In the genomic region with DNA sequence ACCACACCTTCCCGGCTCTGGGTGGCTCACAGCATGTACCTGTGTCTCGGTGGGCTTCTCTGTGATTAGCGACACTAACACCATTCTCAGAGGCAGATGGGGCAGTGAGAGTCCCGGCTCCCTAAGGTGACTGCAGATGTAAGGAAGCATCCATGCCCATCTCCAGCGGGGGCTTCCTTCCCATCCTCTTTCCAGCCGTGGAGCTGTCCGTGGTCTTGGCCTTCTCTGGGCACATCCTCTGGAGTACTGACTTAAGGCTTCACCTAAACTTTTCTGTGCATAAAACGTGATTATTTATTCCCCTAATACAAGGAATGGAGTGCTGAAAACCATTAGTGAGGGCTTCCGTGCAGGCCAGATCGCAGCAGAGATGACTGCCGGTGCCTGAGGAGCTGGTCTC, we compare ENCODE assay signal across 31 cellular contexts.
"Had no signal": no experiment of that assay in that cellular context is flagged by ENCODE, and none has a peak within 500 bp of the region (broad histone marks: within the 10 kb centered on the region; RNA-seq: fewer than 3 reads in every experiment).

No MANE protein-coding gene starts in this region.

- H3K27ac ChIP-seq: ascending aorta, cardiac muscle cell, PC-9, RWPE1 had no signal

- H3K27me3 ChIP-seq: ascending aorta, cardiac muscle cell had no signal

- H3K4me3 Mint-ChIP-seq: activated CD4-positive, alpha-beta memory T cell treated with anti-CD3 and anti-CD28 coated beads for 36 hours; activated naive CD4-positive, alpha-beta T cell treated with anti-CD3 and anti-CD28 coated beads, Interleukin-2, amount 50 U/mL, for 24 hours; activated naive CD8-positive, alpha-beta T cell treated with anti-CD3 and anti-CD28 coated beads, Interleukin-2, amount 10 ng/mL, durations not matched to agents 7 days and 5 days; activated T-cell treated with anti-CD3 and anti-CD28 coated beads, Interleukin-2, amount 50 U/mL, for 4 hours; activated T-helper 1 cell treated with anti-CD3 and anti-CD28 coated beads, Interleukin-12 subunit alpha, Interleukin-12 subunit beta, Interleukin-2, Interleukin-4 antibody, amounts not matched to agents 30 ng/mL and 10 ng/mL and 1 ng/mL, durations not matched to agents 14 hours and 24 hours and 36 hours; T-helper 1 cell treated with Interleukin-12 subunit alpha and Interleukin-12 subunit beta and Interleukin-4 antibody, amounts not matched to agents 30 μg/mL and 1 μg/mL, for 36 hours; T-helper 2 cell treated with Interferon-gamma antibody and Interleukin-4, amounts not matched to agents 5 μg/mL and 100 μg/mL, for 36 hours; WTC11 had no signal

- H3K36me3 ChIP-seq: ascending aorta, cardiac muscle cell had no signal

- H3K4me3 ChIP-seq: ascending aorta, cardiac muscle cell, PC-9 had no signal

- H3K9me3 ChIP-seq: ascending aorta had no signal

- H3K27me3 Mint-ChIP-seq: activated CD4-positive, alpha-beta memory T cell treated with anti-CD3 and anti-CD28 coated beads for 36 hours; activated naive CD4-positive, alpha-beta T cell treated with anti-CD3 and anti-CD28 coated beads, Interleukin-2, amount 50 U/mL, for 24 hours; activated naive CD8-positive, alpha-beta T cell treated with anti-CD3 and anti-CD28 coated beads, Interleukin-2, amount 10 ng/mL, durations not matched to agents 7 days and 5 days had no signal

- H3K4me2 ChIP-seq: PC-9 had no signal

- H3K4me1 Mint-ChIP-seq: activated naive CD4-positive, alpha-beta T cell treated with anti-CD3 and anti-CD28 coated beads, Interleukin-2, amount 50 U/mL, for 24 hours; activated naive CD8-positive, alpha-beta T cell treated with anti-CD3 and anti-CD28 coated beads, Interleukin-2, amount 10 ng/mL, durations not matched to agents 7 days and 5 days; WTC11 had no signal

- H3K36me3 Mint-ChIP-seq: activated CD4-positive, alpha-beta memory T cell treated with anti-CD3 and anti-CD28 coated beads for 36 hours; activated naive CD4-positive, alpha-beta T cell treated with anti-CD3 and anti-CD28 coated beads, Interleukin-2, amount 50 U/mL, for 24 hours; activated naive CD8-positive, alpha-beta T cell treated with anti-CD3 and anti-CD28 coated beads, Interleukin-2, amount 10 ng/mL, durations not matched to agents 7 days and 5 days had no signal

- H3K27ac Mint-ChIP-seq: activated CD4-positive, alpha-beta memory T cell treated with anti-CD3 and anti-CD28 coated beads for 36 hours; activated naive CD4-positive, alpha-beta T cell treated with anti-CD3 and anti-CD28 coated beads, Interleukin-2, amount 50 U/mL, for 24 hours; activated naive CD8-positive, alpha-beta T cell treated with anti-CD3 and anti-CD28 coated beads, Interleukin-2, amount 10 ng/mL, durations not matched to agents 7 days and 5 days; activated T-helper 1 cell treated with anti-CD3 and anti-CD28 coated beads, Interleukin-12 subunit alpha, Interleukin-12 subunit beta, Interleukin-2, Interleukin-4 antibody, amounts not matched to agents 30 ng/mL and 10 ng/mL and 1 ng/mL, durations not matched to agents 14 hours and 24 hours and 36 hours; T-helper 1 cell treated with Interleukin-12 subunit alpha and Interleukin-12 subunit beta and Interleukin-4 antibody, amounts not matched to agents 30 μg/mL and 1 μg/mL, for 36 hours; T-helper 2 cell treated with Interferon-gamma antibody and Interleukin-4, amounts not matched to agents 5 μg/mL and 100 μg/mL, for 36 hours; WTC11 had no signal

- H3K9me3 Mint-ChIP-seq: activated CD4-positive, alpha-beta memory T cell treated with anti-CD3 and anti-CD28 coated beads for 36 hours; activated naive CD4-positive, alpha-beta T cell treated with anti-CD3 and anti-CD28 coated beads, Interleukin-2, amount 50 U/mL, for 24 hours; activated naive CD8-positive, alpha-beta T cell treated with anti-CD3 and anti-CD28 coated beads, Interleukin-2, amount 10 ng/mL, durations not matched to agents 7 days and 5 days; activated T-helper 1 cell treated with anti-CD3 and anti-CD28 coated beads, Interleukin-12 subunit alpha, Interleukin-12 subunit beta, Interleukin-2, Interleukin-4 antibody, amounts not matched to agents 30 ng/mL and 10 ng/mL and 1 ng/mL, durations not matched to agents 14 hours and 24 hours and 36 hours; T-helper 1 cell treated with Interleukin-12 subunit alpha and Interleukin-12 subunit beta and Interleukin-4 antibody, amounts not matched to agents 30 μg/mL and 1 μg/mL, for 36 hours; T-helper 2 cell treated with Interferon-gamma antibody and Interleukin-4, amounts not matched to agents 5 μg/mL and 100 μg/mL, for 36 hours had no signal

- ATAC-seq: activated CD4-positive, CD25-positive, alpha-beta regulatory T cell treated with anti-CD3 and anti-CD28 coated beads, Interleukin-2, amount 50 U/mL, for 24 hours; activated T-cell treated with anti-CD3 and anti-CD28 coated beads, Interleukin-2, amount 50 U/mL, for 4 hours; Right ventricle myocardium inferior; WTC11 had no signal

- DNase-seq: activated CD4-positive, alpha-beta memory T cell treated with anti-CD3 and anti-CD28 coated beads for 36 hours; activated CD4-positive, alpha-beta T cell treated with anti-CD3 and anti-CD28 coated beads for 4 hours; activated CD4-positive, alpha-beta T cell treated with anti-CD3 and anti-CD28 coated beads, Interleukin-2, amount 50 U/mL, for 1 hour; activated CD8-positive, alpha-beta memory T cell treated with anti-CD3 and anti-CD28 coated beads, Interleukin-2, amount 50 U/mL, for 4 hours; activated naive CD4-positive, alpha-beta T cell treated with Interleukin-2 at 50 U/mL for 16 hours; activated naive CD8-positive, alpha-beta T cell treated with anti-CD3 and anti-CD28 coated beads, Interleukin-2, amount 10 ng/mL, durations not matched to agents 7 days and 5 days; activated T-cell treated with anti-CD3 and anti-CD28 coated beads for 4 hours; activated T-cell treated with anti-CD3 and anti-CD28 coated beads, Interleukin-2, amount 50 U/mL, for 4 hours; amygdala; KG1; MM.1S; MV-4-11; NCI-H1092; NCI-H1436 treated with DMSO at 0.1 percent for 48 hours; NCI-H1694 treated with DMSO at 0.1 percent for 48 hours; NCI-H2029; NCI-H345; NCI-H526; NCI-H748 treated with DMSO at 0.1 percent for 48 hours; NK-92 treated with Interleukin-12 subunit alpha and Interleukin-12 subunit beta, amount 100 ng/mL, for 24 hours; PC-9 had no signal
